ENCODE assay signal across 13 cellular contexts in the genomic region with DNA sequence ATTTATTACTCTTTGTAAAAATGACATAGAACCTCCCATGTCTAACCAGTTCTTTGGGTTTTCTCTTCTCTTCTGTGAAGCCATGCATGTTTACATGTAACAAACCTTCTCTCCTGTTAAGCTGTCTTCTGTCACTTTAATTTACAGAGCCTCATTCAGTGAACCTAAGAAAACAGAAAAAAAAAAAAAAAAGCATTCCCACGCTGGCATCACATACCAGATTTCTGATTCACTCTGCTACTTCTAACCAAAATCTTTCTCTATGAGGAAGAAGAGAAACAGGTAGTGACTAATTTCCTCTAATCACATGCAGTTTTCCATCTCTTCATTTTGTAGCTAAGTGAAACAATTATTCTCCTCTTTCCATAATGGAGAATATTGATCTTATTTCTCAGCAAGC.
DNase-seq lines count a peak whose midpoint lies in the region; ATAC-seq and TF ChIP-seq lines count a peak whose summit lies in the region.
"Had no signal": no experiment of that assay in that cellular context is flagged by ENCODE, and none has a peak within 500 bp of the region (broad histone marks: within the 10 kb centered on the region; RNA-seq: fewer than 3 reads in every experiment).

No MANE protein-coding gene starts in this region.

- H3K4me1 ChIP-seq in ascending aorta = no peaks in the 10 kb centered on the region
- H3K4me1 ChIP-seq: spleen had no signal

- no peak for TF ChIP-seq CTCF in ascending aorta (IDR thresholded peaks at IDR 0.05)

- no peak for ATAC-seq in GM21367 (IDR thresholded peaks at IDR 0.05; ENCODE audit: unreplicated experiment)
- ATAC-seq: K562 had no signal

- no peak overlapping the region for H3K4me3 ChIP-seq in ascending aorta
- H3K4me3 ChIP-seq: K562, spleen had no signal

- intact Hi-C loops in ascending aorta (cut with DNase I) = no loop called here

- H3K27me3 ChIP-seq in ascending aorta = no peaks in the 10 kb centered on the region

- no peaks in the 10 kb centered on the region for H3K9me3 ChIP-seq in ascending aorta
- H3K9me3 ChIP-seq: spleen had no signal

- H3K36me3 ChIP-seq in ascending aorta = no peaks in the 10 kb centered on the region
- H3K36me3 ChIP-seq: spleen, WERI-Rb-1 had no signal

- no peak overlapping the region for H3K27ac ChIP-seq in ascending aorta
- H3K27ac ChIP-seq: spleen, WERI-Rb-1 had no signal

- DNase-seq in HS-5 (ENCODE audit: low read depth) (peak; percentile 45), amniotic epithelial cell (ENCODE audit: low read depth) (peak; percentile 88), glomerular visceral epithelial cell (ENCODE audit: extremely low spot score) (peak; percentile 50), stromal cell of bone marrow (ENCODE audit: low read depth) (peak; percentile 23), ascending aorta (ENCODE audit: low spot score in 2 of 2) (no peak)
- DNase-seq in activated CD4-positive, alpha-beta T cell treated with anti-CD3 and anti-CD28 coated beads, Interleukin-2, amount 50 U/mL, for 48 hours = no peak
- DNase-seq: DMS79, naive B cell, NCI-H2107, spleen, WERI-Rb-1 had no signal

Comparison
In these comparisons a context has a peak if more than half of its experiments do, and no peak if none do; other contexts are left out.
1. DNase-seq: peak in HS-5 (single experiment), amniotic epithelial cell (single experiment), glomerular visceral epithelial cell (single experiment) and stromal cell of bone marrow (single experiment); none in activated CD4-positive, alpha-beta T cell treated with anti-CD3 and anti-CD28 coated beads, Interleukin-2, amount 50 U/mL, for 48 hours (0 of 2) and ascending aorta (0 of 2).